8 cellular contexts compared by ENCODE assay signal in the genomic region with DNA sequence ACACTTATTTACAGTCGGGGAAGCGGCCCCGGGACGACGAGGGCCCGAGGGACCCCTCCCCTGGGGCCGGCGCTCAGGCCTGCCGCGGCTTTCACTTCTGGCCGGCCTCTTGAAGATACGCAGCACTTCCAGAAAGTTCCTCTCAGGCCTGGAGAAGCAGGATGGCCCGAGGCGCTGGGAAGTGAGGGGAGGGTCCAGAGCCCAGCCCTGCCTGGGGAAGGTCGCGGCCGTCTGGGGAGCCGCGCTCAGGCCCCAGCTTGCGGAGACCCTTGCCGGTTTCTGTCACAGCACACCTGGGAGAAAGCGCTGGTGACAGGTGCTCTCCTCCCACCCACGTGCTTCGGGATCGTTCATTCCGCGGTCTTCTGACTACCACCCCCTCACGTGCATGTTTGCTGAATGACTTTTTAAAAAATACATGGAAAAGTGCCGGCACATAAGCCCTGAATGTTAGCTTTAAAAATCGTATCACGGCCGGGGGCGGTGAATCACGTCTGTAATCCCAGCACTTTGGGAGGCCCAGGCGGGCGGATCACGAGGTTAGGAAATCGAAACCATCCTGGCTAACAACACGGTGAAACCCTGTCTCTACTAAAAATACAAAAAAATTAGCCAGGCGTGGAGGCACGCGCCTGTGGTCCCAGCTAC. TPM values are rescaled to one million over a fixed set of nuclear protein-coding genes. Genes with fewer than 3 reads are reported as not detected.
DNase-seq lines count a peak whose midpoint lies in the region; ATAC-seq and TF ChIP-seq lines count a peak whose summit lies in the region.

No MANE protein-coding gene starts in this region.

- H3K27ac Mint-ChIP-seq in activated CD4-positive, alpha-beta T cell treated with anti-CD3 and anti-CD28 coated beads, Interleukin-2, amount 10 ng/mL, durations not matched to agents 7 days and 5 days, result peak overlapping the region; percentile 97
- peak overlapping the region; percentile 92 for H3K27ac Mint-ChIP-seq in osteocyte (ENCODE audit: unreplicated experiment)

- peaks cover 21% of the 10 kb centered on the region for H3K36me3 Mint-ChIP-seq in activated CD4-positive, alpha-beta T cell treated with anti-CD3 and anti-CD28 coated beads, Interleukin-2, amount 10 ng/mL, durations not matched to agents 7 days and 5 days (ENCODE audit: low read depth)
- H3K36me3 Mint-ChIP-seq in osteocyte (ENCODE audit: unreplicated experiment), result peaks cover 10% of the 10 kb centered on the region

- H3K4me3 ChIP-seq in fibroblast of the aortic adventitia (ENCODE audit: low read depth, low read length), result peak overlapping the region; percentile 93

- POLR2A ChIA-PET in activated CD4-positive, alpha-beta T cell treated with anti-CD3 and anti-CD28 coated beads, Interleukin-2, amount 10 ng/mL, durations not matched to agents 7 days and 5 days (lab: Charles Lee), result no interaction called here

- no peaks in the 10 kb centered on the region for H3K27me3 Mint-ChIP-seq in activated CD4-positive, alpha-beta T cell treated with anti-CD3 and anti-CD28 coated beads, Interleukin-2, amount 10 ng/mL, durations not matched to agents 7 days and 5 days
- H3K27me3 Mint-ChIP-seq in osteocyte (ENCODE audit: unreplicated experiment), result no peaks in the 10 kb centered on the region

- H3K9me3 Mint-ChIP-seq in activated CD4-positive, alpha-beta T cell treated with anti-CD3 and anti-CD28 coated beads, Interleukin-2, amount 10 ng/mL, durations not matched to agents 7 days and 5 days, result no peaks in the 10 kb centered on the region
- H3K9me3 Mint-ChIP-seq in osteocyte (ENCODE audit: unreplicated experiment), result no peaks in the 10 kb centered on the region

- ATAC-seq in GM21786 (IDR thresholded peaks at IDR 0.05; ENCODE audit: unreplicated experiment) (no peak), HG02571 (IDR thresholded peaks at IDR 0.05; ENCODE audit: unreplicated experiment) (no peak)

- peaks cover 40% of the 10 kb centered on the region for H3K4me1 Mint-ChIP-seq in activated CD4-positive, alpha-beta T cell treated with anti-CD3 and anti-CD28 coated beads, Interleukin-2, amount 10 ng/mL, durations not matched to agents 7 days and 5 days
- H3K4me1 Mint-ChIP-seq in osteocyte (ENCODE audit: unreplicated experiment), result peaks cover 28% of the 10 kb centered on the region

- peak overlapping the region; percentile 92 for H3K4me3 Mint-ChIP-seq in activated CD4-positive, alpha-beta T cell treated with anti-CD3 and anti-CD28 coated beads, Interleukin-2, amount 10 ng/mL, durations not matched to agents 7 days and 5 days
- H3K4me3 Mint-ChIP-seq in osteocyte (ENCODE audit: unreplicated experiment), result peak overlapping the region; percentile 88

- peak; percentile 17 for DNase-seq in activated gamma-delta T cell (lab: John Stamatoyannopoulos, UW)
- DNase-seq in activated gamma-delta T cell treated with Interleukin-2 at 50 U/mL for 16 hours, result no peak
- DNase-seq in activated CD4-positive, alpha-beta T cell treated with anti-CD3 and anti-CD28 coated beads, Interleukin-2, amount 10 ng/mL, durations not matched to agents 7 days and 5 days, result no peak
- no peak for DNase-seq in fibroblast of the aortic adventitia (ENCODE audit: low read depth)
- no peak for DNase-seq in osteocyte (ENCODE audit: extremely low spot score, unreplicated experiment)
- DNase-seq in HUDEP-2 (lab: John Stamatoyannopoulos, UW; ENCODE audit: unreplicated experiment in 76 of 76), result no peak

- CTCF ChIA-PET in activated CD4-positive, alpha-beta T cell treated with anti-CD3 and anti-CD28 coated beads, Interleukin-2, amount 10 ng/mL, durations not matched to agents 7 days and 5 days (lab: Charles Lee), result interaction anchor here (1.0 kb wide), 1 partner anchor 355 kb away, joined by 3 read pairs; no protein-coding TSS in a partner anchor

- no peak for TF ChIP-seq CTCF in fibroblast of the aortic adventitia (IDR thresholded peaks at IDR 0.05; ENCODE audit: insufficient read depth, low read length)
- no peak for TF ChIP-seq CTCF in osteocyte (IDR thresholded peaks at IDR 0.05)

RNA-seq across cellular contexts. Expression of a gene that starts 0.7 kb away (rescaled TPM):
- 10 to 100 TPM; 43.5 to 54.8 TPM for total RNA-seq in activated CD4-positive, alpha-beta T cell treated with anti-CD3 and anti-CD28 coated beads, Interleukin-2, amount 10 ng/mL, durations not matched to agents 7 days and 5 days
- total RNA-seq in fibroblast of the aortic adventitia (ENCODE audit: low replicate concordance) (37.0 and 41.8 TPM in 2 replicates), osteocyte (55.3 and 59.6 TPM in 2 replicates)
